In the genomic region with DNA sequence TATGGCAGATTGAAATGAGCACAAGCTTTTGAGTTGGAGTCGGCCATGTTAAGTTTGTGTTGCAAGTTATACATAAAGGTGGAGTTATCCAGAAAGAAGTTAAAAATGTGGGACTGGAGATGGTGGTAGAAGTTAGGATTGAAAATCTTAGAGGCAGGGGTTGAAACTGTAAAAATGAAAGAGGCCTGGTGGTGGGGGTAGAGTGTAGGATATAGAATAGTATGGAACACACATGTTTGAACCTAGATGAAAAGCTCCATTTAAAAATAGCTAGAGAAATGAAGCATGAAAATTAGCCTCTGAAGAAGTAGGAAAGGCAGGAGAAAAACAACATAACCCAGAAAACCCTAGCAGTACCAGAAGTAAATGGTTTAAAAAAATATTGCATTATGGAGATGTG, we compare ENCODE assay signal across 9 cellular contexts.
A peak's percentile ranks its signal among the peaks of the same experiment; 100 is the strongest.
DNase-seq lines count a peak whose midpoint lies in the region; ATAC-seq and TF ChIP-seq lines count a peak whose summit lies in the region.
"Had no signal": no experiment of that assay in that cellular context is flagged by ENCODE, and none has a peak within 500 bp of the region (broad histone marks: within the 10 kb centered on the region; RNA-seq: fewer than 3 reads in every experiment).

No MANE protein-coding gene starts in this region.

- H3K9me3 ChIP-seq in body of pancreas = no peaks in the 10 kb centered on the region

- H3K4me3 ChIP-seq in body of pancreas = no peak overlapping the region

- no peaks in the 10 kb centered on the region for H3K4me1 ChIP-seq in body of pancreas

- ATAC-seq in body of pancreas (no peak), HG03354 (IDR thresholded peaks at IDR 0.05; ENCODE audit: poor library complexity, severe bottlenecking, unreplicated experiment) (no peak)
- no peak for ATAC-seq in activated CD8-positive, alpha-beta T cell treated with anti-CD3 and anti-CD28 coated beads, Interleukin-2, amount 10 ng/mL, durations not matched to agents 7 days and 5 days

- CTCF ChIA-PET in GM10248 (lab: Yijun Ruan, JAX) = interaction anchor here (0.6 to 3.9 kb wide), 16 partner anchors 9 to 345 kb away, joined by 3 to 37 read pairs (median 5); no protein-coding TSS in a partner anchor
- CTCF ChIA-PET in activated CD8-positive, alpha-beta T cell treated with anti-CD3 and anti-CD28 coated beads, Interleukin-2, amount 10 ng/mL, durations not matched to agents 7 days and 5 days (lab: Charles Lee) = interaction anchor here (0.8 to 1.7 kb wide), 5 partner anchors 17 to 346 kb away, joined by 3 to 4 read pairs (median 4); no protein-coding TSS in a partner anchor

- H3K27me3 ChIP-seq in body of pancreas = no peaks in the 10 kb centered on the region

- no peaks in the 10 kb centered on the region for H3K27me3 Mint-ChIP-seq in neural crest cell (ENCODE audit: low read depth)
- H3K27me3 Mint-ChIP-seq in activated CD8-positive, alpha-beta T cell treated with anti-CD3 and anti-CD28 coated beads, Interleukin-2, amount 10 ng/mL, durations not matched to agents 7 days and 5 days (ENCODE audit: low read depth) = peaks cover 10% of the 10 kb centered on the region

- intact Hi-C loops in body of pancreas (cut with DNase I) = no loop called here

- no peaks in the 10 kb centered on the region for H3K36me3 ChIP-seq in body of pancreas (replicated peaks in 1 of 2; ENCODE audit: insufficient read depth in 1 of 2, low read depth in 2 of 2)

- no peaks in the 10 kb centered on the region for H3K9me3 Mint-ChIP-seq in neural crest cell
- no peaks in the 10 kb centered on the region for H3K9me3 Mint-ChIP-seq in activated CD8-positive, alpha-beta T cell treated with anti-CD3 and anti-CD28 coated beads, Interleukin-2, amount 10 ng/mL, durations not matched to agents 7 days and 5 days (ENCODE audit: insufficient read depth)

- no peak overlapping the region for H3K27ac Mint-ChIP-seq in neural crest cell (ENCODE audit: unreplicated experiment)
- H3K27ac Mint-ChIP-seq in activated CD8-positive, alpha-beta T cell treated with anti-CD3 and anti-CD28 coated beads, Interleukin-2, amount 10 ng/mL, durations not matched to agents 7 days and 5 days = no peak overlapping the region

- no peaks in the 10 kb centered on the region for H3K4me1 Mint-ChIP-seq in neural crest cell
- H3K4me1 Mint-ChIP-seq in activated CD8-positive, alpha-beta T cell treated with anti-CD3 and anti-CD28 coated beads, Interleukin-2, amount 10 ng/mL, durations not matched to agents 7 days and 5 days (ENCODE audit: low read depth) = no peaks in the 10 kb centered on the region

- no peak overlapping the region for H3K27ac ChIP-seq in body of pancreas

- no peak for DNase-seq in GM10248 (ENCODE audit: extremely low spot score)
- no peak for DNase-seq in body of pancreas
- DNase-seq in neural crest cell (ENCODE audit: low read depth, low spot score) = no peak
- no peak for DNase-seq in activated CD8-positive, alpha-beta T cell treated with anti-CD3 and anti-CD28 coated beads, Interleukin-2, amount 10 ng/mL, durations not matched to agents 7 days and 5 days
- DNase-seq in amniotic stem cell (lab: John Stamatoyannopoulos, UW) = no peak
- DNase-seq: activated naive CD4-positive, alpha-beta T cell; SHP77 had no signal

- H3K4me3 Mint-ChIP-seq in neural crest cell = no peak overlapping the region
- no peak overlapping the region for H3K4me3 Mint-ChIP-seq in activated CD8-positive, alpha-beta T cell treated with anti-CD3 and anti-CD28 coated beads, Interleukin-2, amount 10 ng/mL, durations not matched to agents 7 days and 5 days

- no peaks in the 10 kb centered on the region for H3K36me3 Mint-ChIP-seq in neural crest cell (ENCODE audit: low read depth)
- H3K36me3 Mint-ChIP-seq in activated CD8-positive, alpha-beta T cell treated with anti-CD3 and anti-CD28 coated beads, Interleukin-2, amount 10 ng/mL, durations not matched to agents 7 days and 5 days (ENCODE audit: low read depth) = no peaks in the 10 kb centered on the region

- TF ChIP-seq CTCF in GM10248 (IDR thresholded peaks at IDR 0.05; ENCODE audit: control extremely low read depth, extremely low read depth, low read depth, missing control alignments) (peak; percentile 10), LNCAP (IDR thresholded peaks at IDR 0.05) (peak; percentile 26; the same call in 1 of the 2 replicates), body of pancreas (IDR thresholded peaks at IDR 0.05) (peak in 4 of 7 experiments; percentile 11 to 37 (median 30)), neural crest cell (conservative IDR thresholded peaks at IDR 0.05) (peak; percentile 68)

- POLR2A ChIA-PET in GM10248 (lab: Yijun Ruan, JAX) = interaction anchor here (0.5 kb wide), 1 partner anchor 146 kb away, joined by 8 read pairs; a partner anchor contains a TSS
- POLR2A ChIA-PET in activated CD8-positive, alpha-beta T cell treated with anti-CD3 and anti-CD28 coated beads, Interleukin-2, amount 10 ng/mL, durations not matched to agents 7 days and 5 days (lab: Charles Lee) = no interaction called here

- no peak for TF ChIP-seq POLR2A in body of pancreas (IDR thresholded peaks at IDR 0.05)

- WGBS in body of pancreas, 2 donors = 41 to 48% methylated on average over 1 of the region's 1 CpG

Comparison
In these comparisons a context has a peak if more than half of its experiments do, and no peak if none do; other contexts are left out.
1. CTCF ChIP-seq: peak in every context shown above with its lines; median percentile 68 in neural crest cell; 30 in body of pancreas; 26 in LNCAP; 10 in GM10248.